Comparison of ENCODE assay signal across 1 cellular context in genomic region chr11:71505781-71506180, GRCh38.
TF ChIP-seq lines count a peak whose summit lies in the region.

No MANE protein-coding gene starts in this region.

TF ChIP-seq in GM23338, 12 proteins besides CTCF, POLR2A, EP300 and RAD21 (continued from another document):
- TF ChIP-seq EZH2 (IDR thresholded peaks at IDR 0.05; ENCODE audit: low read depth, unreplicated experiment) (no peak), ZNF331 (CRISPR knock-in tag; IDR thresholded peaks at IDR 0.05; ENCODE audit: low read depth) (no peak), STAT1 (IDR thresholded peaks at IDR 0.05; ENCODE audit: unreplicated experiment) (no peak), ZNF462 (CRISPR knock-in tag; IDR thresholded peaks at IDR 0.05) (no peak), REST (IDR thresholded peaks at IDR 0.05; ENCODE audit: unreplicated experiment) (no peak)
